8 cellular contexts compared by ENCODE assay signal in genomic region chr3:155078959-155079794, GRCh38. TPM values are rescaled to one million over a fixed set of nuclear protein-coding genes. Genes with fewer than 3 reads are reported as not detected.
DNase-seq lines count a peak whose midpoint lies in the region; ATAC-seq and TF ChIP-seq lines count a peak whose summit lies in the region.

No MANE protein-coding gene starts in this region.

- CTCF ChIA-PET in AG04449 (lab: Yijun Ruan, JAX) = interaction anchor here (0.8 to 1.7 kb wide), 6 partner anchors 8 to 174 kb away, joined by 3 to 6 read pairs (median 4); no protein-coding TSS in a partner anchor

- peaks cover 4% of the 10 kb centered on the region for H3K4me1 ChIP-seq in ectodermal cell (ENCODE audit: control insufficient read depth, insufficient read depth, low read length)

- DNase-seq in AG04449 (ENCODE audit: low read depth, low spot score) (no peak), myocyte (ENCODE audit: low read depth) (peak; percentile 61), COLO829 (ENCODE audit: low spot score) (no peak), NK-92 (lab: John Stamatoyannopoulos, UW; ENCODE audit: unreplicated experiment) (no peak)
- no peak for DNase-seq in Jurkat, Clone E6-1 (ENCODE audit: low read depth, low spot score)

- no peaks in the 10 kb centered on the region for H3K9me3 ChIP-seq in ectodermal cell (ENCODE audit: control insufficient read depth, low read length)

- no peaks in the 10 kb centered on the region for H3K36me3 ChIP-seq in ectodermal cell (ENCODE audit: control insufficient read depth, insufficient read depth, low read length)

- WGBS in ectodermal cell, 2 experiments = 1 to 2% methylated on average over 31 to 38 of the region's 38 CpGs

- peaks cover 41% of the 10 kb centered on the region for H3K27me3 ChIP-seq in ectodermal cell (ENCODE audit: control insufficient read depth, insufficient read depth, low read length, poor library complexity, severe bottlenecking)

- H3K27ac ChIP-seq in ectodermal cell (ENCODE audit: insufficient read depth, low read depth, low read length, poor library complexity, severe bottlenecking) = no peak overlapping the region

- ATAC-seq in HG03025 (IDR thresholded peaks at IDR 0.05; ENCODE audit: low FRiP score, unreplicated experiment) (no peak), HG03135 (IDR thresholded peaks at IDR 0.05; ENCODE audit: unreplicated experiment) (no peak)

- H3K4me3 ChIP-seq in AG04449 (ENCODE audit: low read depth, low read length) = peak overlapping the region; percentile 77
- H3K4me3 ChIP-seq in Jurkat, Clone E6-1 (ENCODE audit: low read length) = peak overlapping the region; percentile 32
- H3K4me3 ChIP-seq in ectodermal cell (ENCODE audit: insufficient read depth, low read depth, low read length) = peak overlapping the region; percentile 71

- POLR2A ChIA-PET in AG04449 (lab: Yijun Ruan, JAX) = interaction anchor here (0.6 to 1.0 kb wide), 2 partner anchors 8 to 65 kb away, joined by 3 read pairs; no protein-coding TSS in a partner anchor

- TF ChIP-seq CTCF in AG04449 (IDR thresholded peaks at IDR 0.05; ENCODE audit: insufficient read depth, low read length, missing control alignments) = peak; percentile 33

RNA-seq across cellular contexts. Expression of gene MME, which starts 0.9 kb away (rescaled TPM):
- 1.7 TPM for polyA plus RNA-seq in Jurkat, Clone E6-1 (2012; ENCODE audit: insufficient read depth, insufficient read length)
- 6.7 TPM for polyA plus RNA-seq in ectodermal cell (2013, experiment 1 of 4)
- polyA plus RNA-seq in ectodermal cell (2013, experiment 2 of 4) = 1.9 TPM
- polyA plus RNA-seq in ectodermal cell (2013, experiment 3 of 4) = 3.5 TPM
- 2.3 TPM for polyA plus RNA-seq in ectodermal cell (2013, experiment 4 of 4)
- total RNA-seq in myocyte = 132 and 149 TPM in 2 replicates
- 30.4 TPM for polyA plus RNA-seq in myocyte (2012)
